ENCODE assay signal across 27 cellular contexts in genomic region chr2:239018291-239019192, GRCh38.
"Had no signal": no experiment of that assay in that cellular context is flagged by ENCODE, and none has a peak within 500 bp of the region (broad histone marks: within the 10 kb centered on the region; RNA-seq: fewer than 3 reads in every experiment).

No MANE protein-coding gene starts in this region.

- H3K36me3 ChIP-seq: adrenal gland, gastroesophageal sphincter, prostate gland, transverse colon, uterus had no signal

- H3K4me1 ChIP-seq: adrenal gland, body of pancreas, prostate gland, transverse colon had no signal

- ATAC-seq: activated naive CD4-positive, alpha-beta T cell treated with anti-CD3 and anti-CD28 coated beads, Interleukin-2, amount 50 U/mL, for 72 hours; body of pancreas; effector memory CD8-positive, alpha-beta T cell; gastroesophageal sphincter; naive thymus-derived CD8-positive, alpha-beta T cell had no signal

- FAIRE-seq: endothelial cell of umbilical vein, TTC549 had no signal

- H3K27me3 ChIP-seq: adrenal gland, body of pancreas, transverse colon, uterus had no signal

- H3K27ac ChIP-seq: adrenal gland, body of pancreas, coronary artery, dorsolateral prefrontal cortex, gastroesophageal sphincter, prostate gland, transverse colon, uterus, VCaP had no signal

- H3K4me3 ChIP-seq: adrenal gland, body of pancreas, coronary artery, dorsolateral prefrontal cortex, gastroesophageal sphincter, prostate gland, smooth muscle cell, transverse colon, uterus had no signal

- DNase-seq: activated CD4-positive, alpha-beta T cell treated with anti-CD3 and anti-CD28 coated beads for 4 hours; activated CD4-positive, alpha-beta T cell treated with anti-CD3 and anti-CD28 coated beads, Interleukin-2, amount 50 U/mL, for 4 hours; activated gamma-delta T cell treated with Interleukin-2 at 50 U/mL for 16 hours; activated T-cell treated with anti-CD3 and anti-CD28 coated beads for 4 hours; body of pancreas; cerebellar nuclear complex; effector memory CD8-positive, alpha-beta T cell; hippocampal formation; immature natural killer cell; midbrain; naive thymus-derived CD8-positive, alpha-beta T cell; retina; stimulated activated naive CD4-positive, alpha-beta T cell; SW 1271; T-helper 9 cell; transverse colon had no signal

- H3K4me2 ChIP-seq: smooth muscle cell had no signal

- H3K9me3 ChIP-seq: adrenal gland, body of pancreas, gastroesophageal sphincter, prostate gland, transverse colon, uterus had no signal
